In genomic region chr13:100662470-100663211, GRCh38 we compare ENCODE assay signal across 19 cellular contexts. TPM values are rescaled to one million over a fixed set of nuclear protein-coding genes. Genes with fewer than 3 reads are reported as not detected.
DNase-seq lines count a peak whose midpoint lies in the region; ATAC-seq and TF ChIP-seq lines count a peak whose summit lies in the region.
"Had no signal": no experiment of that assay in that cellular context is flagged by ENCODE, and none has a peak within 500 bp of the region (broad histone marks: within the 10 kb centered on the region; RNA-seq: fewer than 3 reads in every experiment).

No MANE protein-coding gene starts in this region.

- peak; percentile 74 to 83 (median 83) for ATAC-seq in natural killer cell
- no peak for ATAC-seq in GM18867 (IDR thresholded peaks at IDR 0.05; ENCODE audit: unreplicated experiment)
- ATAC-seq: Panc1 had no signal

- TF ChIP-seq CTCF in natural killer cell (IDR thresholded peaks at IDR 0.05) (no peak), type B pancreatic cell (conservative IDR thresholded peaks at IDR 0.05) (no peak)

- H3K9me3 Mint-ChIP-seq in natural killer cell (no peaks in the 10 kb centered on the region), type B pancreatic cell (no peaks in the 10 kb centered on the region)
- H3K9me3 Mint-ChIP-seq: CD8-positive, alpha-beta memory T cell had no signal

- intact Hi-C loops in natural killer cell (cut with micrococcal nuclease) = no loop called here

- H3K36me3 Mint-ChIP-seq in natural killer cell (peaks cover 23% of the 10 kb centered on the region), type B pancreatic cell (peaks cover 48% of the 10 kb centered on the region)

- peak; percentile 28 for DNase-seq in activated CD8-positive, alpha-beta memory T cell treated with anti-CD3 and anti-CD28 coated beads for 24 hours
- DNase-seq in activated CD8-positive, alpha-beta memory T cell treated with anti-CD3 and anti-CD28 coated beads, Interleukin-2, amount 50 U/mL, for 4 hours = no peak
- DNase-seq in natural killer cell = no peak
- DNase-seq in type B pancreatic cell (ENCODE audit: extremely low spot score, unreplicated experiment) = peak; percentile 53
- no peak for DNase-seq in stimulated activated CD4-positive, alpha-beta T cell treated with anti-CD3 and anti-CD28 coated beads, Interleukin-4, amount 100 ng/mL, for 4 hours
- DNase-seq: Calu3; CD8-positive, alpha-beta memory T cell; DMS153; Karpas-422; NCI-H1694; NCI-H2081; NCI-H2171; NCI-H524 treated with DMSO at 0.1 percent for 48 hours; NCI-H82; SIG-M5 had no signal

- peak overlapping the region; percentile 84 for H3K27ac ChIP-seq in cingulate gyrus (ENCODE audit: low read depth, low read length)
- H3K27ac ChIP-seq: C4-2B had no signal

- H3K4me3 Mint-ChIP-seq in natural killer cell = peak overlapping the region; percentile 84
- no peak overlapping the region for H3K4me3 Mint-ChIP-seq in type B pancreatic cell

- H3K27me3 Mint-ChIP-seq in natural killer cell (ENCODE audit: low read depth in 2 of 2) = peaks cover 0 to 3% of the 10 kb centered on the region in 2 donors
- no peaks in the 10 kb centered on the region for H3K27me3 Mint-ChIP-seq in type B pancreatic cell
- H3K27me3 Mint-ChIP-seq: CD8-positive, alpha-beta memory T cell had no signal

- peaks cover 62 to 63% of the 10 kb centered on the region in 2 donors for H3K4me1 Mint-ChIP-seq in natural killer cell
- H3K4me1 Mint-ChIP-seq in type B pancreatic cell (ENCODE audit: unreplicated experiment) = peaks cover 25% of the 10 kb centered on the region

- H3K27ac Mint-ChIP-seq in natural killer cell (peak overlapping the region; percentile 77 to 81), type B pancreatic cell (peak overlapping the region; percentile 39)

RNA-seq across cellular contexts. Expression of gene TMTC4, which starts 12.0 kb away (rescaled TPM):
- total RNA-seq in natural killer cell = 10 to 100 TPM; 16.2 to 24.9 (median 17.3) TPM
- total RNA-seq in type B pancreatic cell (ENCODE audit: low replicate concordance) = 44.5 and 45.2 TPM in 2 replicates

Comparison
In these comparisons a context has a peak if more than half of its experiments do, and no peak if none do; other contexts are left out.
1. DNase-seq: peak in activated CD8-positive, alpha-beta memory T cell treated with anti-CD3 and anti-CD28 coated beads for 24 hours (single experiment) and type B pancreatic cell (single experiment); none in activated CD8-positive, alpha-beta memory T cell treated with anti-CD3 and anti-CD28 coated beads, Interleukin-2, amount 50 U/mL, for 4 hours (single experiment), natural killer cell (single experiment) and stimulated activated CD4-positive, alpha-beta T cell treated with anti-CD3 and anti-CD28 coated beads, Interleukin-4, amount 100 ng/mL, for 4 hours (0 of 2).